Comparison of ENCODE assay signal across 20 cellular contexts in the genomic region with DNA sequence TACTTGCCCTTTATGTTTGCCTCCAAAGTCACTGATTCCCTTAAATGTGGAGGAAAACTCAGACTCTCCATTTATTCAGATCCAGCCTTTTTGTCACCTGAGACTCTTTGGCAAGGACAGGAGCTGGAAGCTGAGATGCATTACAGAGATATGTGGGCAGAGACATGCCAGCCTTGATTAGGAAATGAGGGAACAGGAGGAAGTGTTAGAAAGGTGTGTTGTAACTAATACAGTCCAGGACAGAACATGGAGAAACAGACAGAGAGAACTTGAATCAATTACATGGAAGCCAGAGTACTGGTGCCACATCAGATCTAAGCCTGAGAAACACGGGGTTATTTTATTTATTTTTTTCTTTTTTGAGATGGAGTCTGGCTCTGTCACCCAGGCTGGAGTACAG.
"Had no signal": no experiment of that assay in that cellular context is flagged by ENCODE, and none has a peak within 500 bp of the region (broad histone marks: within the 10 kb centered on the region; RNA-seq: fewer than 3 reads in every experiment).

No MANE protein-coding gene starts in this region.

- H3K27ac Mint-ChIP-seq: activated naive CD4-positive, alpha-beta T cell treated with anti-CD3 and anti-CD28 coated beads, Interleukin-2, amount 50 U/mL, for 72 hours; T-helper 2 cell treated with Interferon-gamma antibody and Interleukin-4, amounts not matched to agents 5 μg/mL and 100 μg/mL, for 36 hours had no signal

- H3K4me3 ChIP-seq: lower lobe of right lung, ovary, prostate gland, stomach, suprapubic skin, tibial nerve had no signal

- ATAC-seq: activated naive CD4-positive, alpha-beta T cell treated with anti-CD3 and anti-CD28 coated beads, Interleukin-2, amount 50 U/mL, for 72 hours; left lobe of liver; lower lobe of right lung; naive thymus-derived CD8-positive, alpha-beta T cell had no signal

- H3K36me3 ChIP-seq: ovary, prostate gland, WERI-Rb-1 had no signal

- H3K4me1 ChIP-seq: lower lobe of right lung, prostate gland, suprapubic skin, tibial nerve had no signal

- DNase-seq: activated effector memory CD4-positive, alpha-beta T cell treated with anti-CD3 and anti-CD28 coated beads, Interleukin-2, amount 50 U/mL, for 16 hours; activated T-cell treated with anti-CD3 and anti-CD28 coated beads, Interleukin-2, amount 50 U/mL, for 1 hour; central memory CD4-positive, alpha-beta T cell; dermis blood vessel endothelial cell; effector CD8-positive, alpha-beta T cell; erythroblast; foreskin fibroblast; lower lobe of right lung; naive thymus-derived CD8-positive, alpha-beta T cell; ovary; SK-N-SH; stimulated activated CD4-positive, alpha-beta T cell treated with anti-CD3 and anti-CD28 coated beads, Interleukin-4, amount 100 ng/mL, for 24 hours; stomach; WERI-Rb-1 had no signal

- H3K9me3 ChIP-seq: lower lobe of right lung, ovary, prostate gland, SK-N-SH, stomach, suprapubic skin, tibial nerve had no signal

- H3K27ac ChIP-seq: lower lobe of right lung, ovary, prostate gland, stomach, suprapubic skin, tibial nerve, WERI-Rb-1 had no signal

- H3K27me3 ChIP-seq: ovary, stomach, suprapubic skin, tibial nerve had no signal

- H3K4me3 Mint-ChIP-seq: T-helper 2 cell treated with Interferon-gamma antibody and Interleukin-4, amounts not matched to agents 5 μg/mL and 100 μg/mL, for 36 hours had no signal

- H3K27me3 Mint-ChIP-seq: naive thymus-derived CD8-positive, alpha-beta T cell had no signal
